ENCODE assay signal across 10 cellular contexts in the genomic region with DNA sequence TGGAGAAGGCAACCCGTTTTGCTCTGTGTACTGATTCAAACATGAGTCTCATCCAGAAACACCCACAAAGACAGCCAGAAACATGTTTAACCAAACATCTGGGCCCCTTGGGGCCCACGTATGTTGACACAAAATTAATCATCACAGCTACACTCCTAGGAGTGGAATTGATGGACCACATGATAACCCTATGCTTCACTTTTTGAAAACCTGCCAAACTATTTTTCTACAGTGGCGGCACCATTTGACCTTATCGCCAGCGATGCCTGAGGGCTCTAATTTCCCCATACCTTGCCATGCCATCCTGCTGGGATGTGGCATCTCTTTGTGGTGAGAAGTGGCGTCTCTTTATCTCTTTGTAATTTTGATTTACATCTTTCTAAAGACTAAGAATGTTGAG. TPM values are rescaled to one million over a fixed set of nuclear protein-coding genes. Genes with fewer than 3 reads are reported as not detected.
DNase-seq lines count a peak whose midpoint lies in the region; ATAC-seq, FAIRE-seq and TF ChIP-seq lines count a peak whose summit lies in the region.
"Had no signal": no experiment of that assay in that cellular context is flagged by ENCODE, and none has a peak within 500 bp of the region (broad histone marks: within the 10 kb centered on the region; RNA-seq: fewer than 3 reads in every experiment).

No MANE protein-coding gene starts in this region.

- peak; percentile 96 for FAIRE-seq in keratinocyte (lab: Jason Lieb, UNC)

- H3K14ac ChIP-seq in IMR-90 (replicated peaks; ENCODE audit: low read depth, low read length) = 0 out of 2 replicates have a peak overlapping the region, but pooled peaks have one; percentile 34

- intact Hi-C loops in IMR-90 (cut with micrococcal nuclease) (no loop called here), transverse colon (cut with DNase I; ENCODE audit: low total_unique reads) (no loop called here)

- H3K4ac ChIP-seq in IMR-90 (ENCODE audit: low read depth, low read length) = no peak overlapping the region

- H3K79me1 ChIP-seq in IMR-90 (ENCODE audit: low read depth in 1 of 2, low read length in 2 of 2) = no peaks in the 10 kb centered on the region

- H3K9ac ChIP-seq in IMR-90 (ENCODE audit: low read depth, low read length) (no peak overlapping the region), keratinocyte (ENCODE audit: control insufficient read depth, extremely low read depth, insufficient read depth, low read length) (peak overlapping the region; percentile 54)

- no peak overlapping the region for H3K18ac ChIP-seq in IMR-90 (ENCODE audit: low read depth, low read length)

- H3K4me1 ChIP-seq in IMR-90 (ENCODE audit: control insufficient read depth, insufficient read depth, low read length) (peaks cover 3% of the 10 kb centered on the region; the same call in 1 of the 2 replicates), keratinocyte (ENCODE audit: control insufficient read depth, extremely low read depth, insufficient read depth, low read length) (peaks cover 32% of the 10 kb centered on the region), transverse colon (no peaks in the 10 kb centered on the region)
- H3K4me1 ChIP-seq: heart left ventricle had no signal

- no peaks in the 10 kb centered on the region for H4K20me1 ChIP-seq in IMR-90 (ENCODE audit: insufficient read depth, low read length)
- no peaks in the 10 kb centered on the region for H4K20me1 ChIP-seq in keratinocyte (ENCODE audit: control insufficient read depth, extremely low read depth, insufficient read depth, low read length)

- H3K27me3 ChIP-seq in IMR-90 (ENCODE audit: control insufficient read depth, insufficient read depth, low read length) (no peaks in the 10 kb centered on the region), keratinocyte (ENCODE audit: control insufficient read depth, extremely low read depth, insufficient read depth, low read length) (no peaks in the 10 kb centered on the region), transverse colon (no peaks in the 10 kb centered on the region)
- H3K27me3 ChIP-seq: heart left ventricle, SJCRH30 had no signal

- no peak for TF ChIP-seq CTCF in IMR-90 (conservative IDR thresholded peaks at IDR 0.05; ENCODE audit: low read depth, low read length)
- TF ChIP-seq CTCF in RWPE1 (conservative IDR thresholded peaks at IDR 0.05; ENCODE audit: low read depth) = no peak
- TF ChIP-seq CTCF in keratinocyte (optimal IDR thresholded peaks at IDR 0.05 in 1 of 3, IDR thresholded peaks at IDR 0.05 in 1 of 3, conservative IDR thresholded peaks at IDR 0.05 in 1 of 3; ENCODE audit: extremely low read depth in 1 of 3, insufficient read depth in 2 of 3, low read length in 3 of 3) = no peak
- TF ChIP-seq CTCF in transverse colon (IDR thresholded peaks at IDR 0.05) = no peak

- H2BK120ac ChIP-seq in IMR-90 (ENCODE audit: low read depth, low read length) = peak overlapping the region; percentile 19; the same call in 1 of the 2 replicates

- in situ Hi-C loops in IMR-90 (cut with MboI; ENCODE audit: low sequenced_read_pairs) = loop anchor here (10.0 to 25.0 kb wide), 2 partner anchors 153 to 421 kb away; no protein-coding TSS in a partner anchor
- in situ Hi-C loops in transverse colon (cut with MboI; ENCODE audit: low pct_ligation_motif_present in 1 of 4, low pct_unique_long_range_greater_than_20kb in 1 of 4, low sequenced_read_pairs in 3 of 4) = loop anchor here in 3 of 4 donors (10.0 to 25.0 kb wide), 3 partner anchors 153 to 421 kb away; no protein-coding TSS in a partner anchor

- H3K27ac ChIP-seq in IMR-90 (ENCODE audit: insufficient read depth, low read length) (no peak overlapping the region), RWPE1 (peak overlapping the region; percentile 78), keratinocyte (ENCODE audit: control insufficient read depth, insufficient read depth, low read length) (peak overlapping the region; percentile 86), transverse colon (no peak overlapping the region)
- H3K27ac ChIP-seq: heart left ventricle, SJCRH30 had no signal

- TF ChIP-seq POLR2A in IMR-90 (IDR thresholded peaks at IDR 0.05; ENCODE audit: low read depth, low read length) (no peak), transverse colon (IDR thresholded peaks at IDR 0.05) (no peak)

- POLR2A ChIA-PET in IMR-90 (lab: Charles Lee; ENCODE audit: unreplicated experiment) (no interaction called here), RWPE1 (lab: Yijun Ruan, JAX; ENCODE audit: low non-redundant PET) (no interaction called here)

- no peak overlapping the region for H2BK20ac ChIP-seq in IMR-90 (ENCODE audit: low read depth, low read length)

- ATAC-seq in IMR-90 (ENCODE audit: low read depth) = no peak; the same call in 1 of the 2 replicates
- ATAC-seq: heart left ventricle had no signal

- 0% methylated on average over 1 of the region's 6 CpGs; no CpG with 5 or more reads in 1 of the 2 experiments for WGBS in IMR-90 (ENCODE audit: extremely low coverage in 2 of 2, insufficient read length in 1 of 2), 2 experiments
- 79 to 89% methylated on average over 4 to 6 of the region's 6 CpGs for WGBS in transverse colon (ENCODE audit: low coverage in 1 of 2), 2 donors

- peak overlapping the region; percentile 75; the same call in 1 of the 2 replicates for H2AK5ac ChIP-seq in IMR-90 (ENCODE audit: low read depth, low read length)

- no peak overlapping the region for H2BK15ac ChIP-seq in IMR-90 (ENCODE audit: low read depth, low read length)

- CTCF ChIA-PET in IMR-90 (lab: Yijun Ruan, JAX) (interaction anchor here (0.5 kb wide), 1 partner anchor 205 kb away, joined by 3 read pairs; no protein-coding TSS in a partner anchor), RWPE1 (lab: Yijun Ruan, JAX) (interaction anchor here (1.0 kb wide), 1 partner anchor 193 kb away, joined by 3 read pairs; no protein-coding TSS in a partner anchor)

- dilution Hi-C loops in IMR-90 (cut with HindIII; ENCODE audit: low sequenced_read_pairs, unreplicated experiment) = no loop called here
- dilution Hi-C loops in keratinocyte (cut with MboI; ENCODE audit: extremely low pct_ligation_motif_present, low sequenced_read_pairs) = loop anchor here (25.0 kb wide), 1 partner anchor 171 kb away; no protein-coding TSS in a partner anchor

- H3K79me2 ChIP-seq in keratinocyte (ENCODE audit: control insufficient read depth, insufficient read depth, low read length) = no peaks in the 10 kb centered on the region

- H3K36me3 ChIP-seq in IMR-90 (ENCODE audit: control insufficient read depth, insufficient read depth, low read length) (no peaks in the 10 kb centered on the region), keratinocyte (ENCODE audit: control insufficient read depth in 2 of 2, extremely low read depth in 1 of 2, insufficient read depth in 2 of 2, low read length in 2 of 2) (no peaks in the 10 kb centered on the region), transverse colon (no peaks in the 10 kb centered on the region)
- H3K36me3 ChIP-seq: heart left ventricle, SJCRH30 had no signal

- H3K9me3 ChIP-seq in IMR-90 (ENCODE audit: control insufficient read depth, insufficient read depth, low read length) = no peaks in the 10 kb centered on the region
- no peaks in the 10 kb centered on the region for H3K9me3 ChIP-seq in keratinocyte (ENCODE audit: control insufficient read depth, low read depth, low read length)
- H3K9me3 ChIP-seq in transverse colon = no peaks in the 10 kb centered on the region
- H3K9me3 ChIP-seq: heart left ventricle, SJCRH30 had no signal

- peak; percentile 65 for DNase-seq in DMS79 treated with DMSO at 0.1 percent for 48 hours (lab: John Stamatoyannopoulos, UW)
- peak; percentile 49 for DNase-seq in IMR-90
- DNase-seq in RWPE1 (ENCODE audit: low spot score) = peak; percentile 88
- peak; percentile 97 for DNase-seq in keratinocyte (ENCODE audit: low read depth, low spot score)
- no peak for DNase-seq in transverse colon
- DNase-seq in Kasumi-1 (lab: John Stamatoyannopoulos, UW) = no peak
- no peak for DNase-seq in GM03348 (ENCODE audit: low spot score)
- DNase-seq: central memory CD4-positive, alpha-beta T cell; heart left ventricle had no signal

- no peak overlapping the region for H3K4me2 ChIP-seq in IMR-90 (ENCODE audit: low read depth, low read length)
- peak overlapping the region; percentile 69 for H3K4me2 ChIP-seq in keratinocyte (ENCODE audit: control insufficient read depth, extremely low read depth, insufficient read depth, low read depth, low read length)

- no TSS peak for BruUV-seq in IMR-90 (replicated peaks; lab: Mats Ljungman, UMichigan)

- H2AFZ ChIP-seq in IMR-90 (replicated peaks; ENCODE audit: low read length, poor library complexity) = peak overlapping the region; percentile 16
- H2AFZ ChIP-seq in keratinocyte (ENCODE audit: control insufficient read depth, low read length) = peak overlapping the region; percentile 79

- H4K5ac ChIP-seq in IMR-90 (ENCODE audit: low read depth, low read length) = no peak overlapping the region

- H3K23ac ChIP-seq in IMR-90 (ENCODE audit: low read depth, low read length) = no peak overlapping the region; the same call in 1 of the 2 replicates

- TF ChIP-seq EP300 in transverse colon (IDR thresholded peaks at IDR 0.05; ENCODE audit: low read depth) = no peak

- H2BK5ac ChIP-seq in IMR-90 (ENCODE audit: low read depth, low read length, poor library complexity, severe bottlenecking) = peak overlapping the region; percentile 17

- no peaks in the 10 kb centered on the region for H3K9me1 ChIP-seq in IMR-90 (ENCODE audit: insufficient read depth, low read length)
- H3K9me1 ChIP-seq in keratinocyte (ENCODE audit: control insufficient read depth, extremely low read depth, insufficient read depth, low read length) = no peaks in the 10 kb centered on the region

- H2AK9ac ChIP-seq in IMR-90 (replicated peaks; ENCODE audit: low read depth, low read length, poor library complexity) = no peak overlapping the region

- no peak overlapping the region for H4K91ac ChIP-seq in IMR-90 (ENCODE audit: insufficient read depth, low read depth, low read length)

- no peak overlapping the region for H3K56ac ChIP-seq in IMR-90 (ENCODE audit: extremely low read depth, insufficient read depth, low read length)

- H4K8ac ChIP-seq in IMR-90 (ENCODE audit: low read depth in 2 of 2, low read length in 2 of 2) = peak overlapping the region in 1 of 2 experiments; percentile 42; a peak in 1 of 4 replicates

- no peak for TF ChIP-seq RAD21 in IMR-90 (IDR thresholded peaks at IDR 0.05; ENCODE audit: low read length)

- H3K4me3 ChIP-seq in IMR-90 (ENCODE audit: insufficient read depth, low read depth, low read length) (no peak overlapping the region), keratinocyte (ENCODE audit: control insufficient read depth in 2 of 3, extremely low read depth in 1 of 3, insufficient read depth in 2 of 3, low read depth in 1 of 3, low read length in 3 of 3) (no peak overlapping the region), transverse colon (no peak overlapping the region)
- H3K4me3 ChIP-seq: heart left ventricle, SJCRH30 had no signal

RNA-seq across cellular contexts. Expression of a gene that starts 38.5 kb away (rescaled TPM):
- 59.5 and 60.8 TPM in 2 replicates for total RNA-seq in IMR-90 (2012; rRNA removed)
- 30.4 and 34.4 TPM in 2 replicates for polyA plus RNA-seq in IMR-90 (2012; rRNA removed)
- polyA plus RNA-seq in IMR-90 (2012; cell fraction: cytosol; rRNA removed) = 16.0 and 17.5 TPM in 2 replicates
- polyA plus RNA-seq in IMR-90 (2012; cell fraction: nucleus; rRNA removed; ENCODE audit: low replicate concordance) = 5.7 and 26.1 TPM in 2 replicates
- 40.0 to 69.3 TPM (median 50.7 TPM) in 3 replicates for polyA plus RNA-seq in keratinocyte
- polyA plus RNA-seq in keratinocyte (2011; ENCODE audit: low read depth) = 4.0 TPM
- polyA plus RNA-seq in keratinocyte (2011; cell fraction: cytosol; rRNA removed) = 43.4 and 74.3 TPM in 2 replicates
- polyA plus RNA-seq in keratinocyte (2011; cell fraction: nucleus; rRNA removed) = 29.5 and 36.2 TPM in 2 replicates
- polyA plus RNA-seq in keratinocyte (2012; ENCODE audit: low replicate concordance) = 54.3 and 56.5 TPM in 2 replicates
- polyA minus RNA-seq in keratinocyte = 25.7 to 41.6 TPM (median 29.7 TPM) in 3 replicates
- polyA minus RNA-seq in keratinocyte (2011; cell fraction: cytosol; rRNA and poly(A)+ RNA removed) = 34.1 TPM
- 6.5 and 11.8 TPM in 2 replicates for polyA minus RNA-seq in keratinocyte (2011; cell fraction: nucleus; rRNA and poly(A)+ RNA removed)
- total RNA-seq in transverse colon = 10 to 100 TPM; 14.7 to 80.4 (median 55.0) TPM

RNA-seq across cellular contexts. Expression of a gene that starts 38.8 kb away (rescaled TPM):
- total RNA-seq in IMR-90 (2012; rRNA removed) (8.1 and 8.3 TPM in 2 replicates), transverse colon (10 to 100 TPM in 1 of 4 donors, 1 to 10 TPM in 3; 7.6 to 23.7 (median 9.0) TPM)
- polyA plus RNA-seq in IMR-90 (2012; rRNA removed) (4.8 and 5.1 TPM in 2 replicates), keratinocyte (7.5 to 10.7 TPM (median 8.3 TPM) in 3 replicates)
- polyA plus RNA-seq in IMR-90 (2012; cell fraction: cytosol; rRNA removed) = 1.6 and 4.0 TPM in 2 replicates
- 2.7 and 5.1 TPM in 2 replicates for polyA plus RNA-seq in IMR-90 (2012; cell fraction: nucleus; rRNA removed; ENCODE audit: low replicate concordance)
- 12.5 TPM for polyA plus RNA-seq in keratinocyte (2011; ENCODE audit: low read depth)
- 5.2 and 9.9 TPM in 2 replicates for polyA plus RNA-seq in keratinocyte (2011; cell fraction: cytosol; rRNA removed)
- polyA plus RNA-seq in keratinocyte (2011; cell fraction: nucleus; rRNA removed) = 10.3 and 12.0 TPM in 2 replicates
- 5.0 and 9.5 TPM in 2 replicates for polyA plus RNA-seq in keratinocyte (2012; ENCODE audit: low replicate concordance)
- 9.1 to 11.2 TPM (median 11.2 TPM) in 3 replicates for polyA minus RNA-seq in keratinocyte
- polyA minus RNA-seq in keratinocyte (2011; cell fraction: cytosol; rRNA and poly(A)+ RNA removed) = 7.1 TPM
- 5.0 and 13.7 TPM in 2 replicates for polyA minus RNA-seq in keratinocyte (2011; cell fraction: nucleus; rRNA and poly(A)+ RNA removed)

Comparison
In these comparisons a context has a peak if more than half of its experiments do, and no peak if none do; other contexts are left out.
1. DNase-seq: peak in DMS79 treated with DMSO at 0.1 percent for 48 hours (single experiment), IMR-90 (single experiment), RWPE1 (single experiment) and keratinocyte (single experiment); none in transverse colon (single experiment), Kasumi-1 (0 of 2) and GM03348 (single experiment).
2. H3K27ac ChIP-seq: peak in RWPE1 (single experiment) and keratinocyte (single experiment); none in IMR-90 (single experiment) and transverse colon (0 of 4).